In genomic region chr1:44035726-44036408, GRCh38 we compare ENCODE assay signal across 8 cellular contexts. TPM values are rescaled to one million over a fixed set of nuclear protein-coding genes. Genes with fewer than 3 reads are reported as not detected.
DNase-seq lines count a peak whose midpoint lies in the region; ATAC-seq and TF ChIP-seq lines count a peak whose summit lies in the region.

No MANE protein-coding gene starts in this region.

- peaks cover 13% of the 10 kb centered on the region for H3F3A ChIP-seq in GM23338 (replicated peaks; ENCODE audit: low read depth)

- DNase-seq in GM23338 (ENCODE audit: low spot score) (no peak), WERI-Rb-1 (peak; percentile 94), heart right ventricle (peak; percentile 38 to 49), occipital lobe (lab: John Stamatoyannopoulos, UW) (no peak), cerebellum (ENCODE audit: low spot score) (no peak)

- peaks cover 1% of the 10 kb centered on the region for H3K27me3 Mint-ChIP-seq in GM23338 (ENCODE audit: insufficient read depth, low read depth, poor library complexity)

- H2AFZ ChIP-seq in GM23338: no peak overlapping the region

- ATAC-seq in GM23338: peak; percentile 13
- ATAC-seq in heart right ventricle: peak; percentile 47 to 79 (median 62)
- ATAC-seq in GM18520 (IDR thresholded peaks at IDR 0.05; ENCODE audit: unreplicated experiment): no peak
- ATAC-seq in GM21529 (IDR thresholded peaks at IDR 0.05; ENCODE audit: unreplicated experiment): no peak

- no peaks in the 10 kb centered on the region for H3K36me3 ChIP-seq in GM23338 (ENCODE audit: insufficient read depth)
- no peaks in the 10 kb centered on the region for H3K36me3 ChIP-seq in WERI-Rb-1
- H3K36me3 ChIP-seq in heart right ventricle: no peaks in the 10 kb centered on the region
- no peaks in the 10 kb centered on the region for H3K36me3 ChIP-seq in skeletal muscle tissue (ENCODE audit: control insufficient read depth in 3 of 3, insufficient read depth in 3 of 3, low read length in 3 of 3)

- H3K9me2 ChIP-seq in GM23338 (ENCODE audit: insufficient read depth): no peaks in the 10 kb centered on the region

- no peaks in the 10 kb centered on the region for H3K9me3 Mint-ChIP-seq in GM23338

- peak overlapping the region in 1 of 3 donors; percentile 40 for H3K9ac ChIP-seq in skeletal muscle tissue (ENCODE audit: low read depth in 1 of 3, low read length in 3 of 3)

- intact Hi-C loops in heart right ventricle (cut with DNase I): loop anchor here in 8 of 10 donors (1.0 to 10.0 kb wide), 9 partner anchors 29 to 509 kb away; no protein-coding TSS in a partner anchor

- H4K20me1 ChIP-seq in GM23338 (replicated peaks; ENCODE audit: insufficient read depth): no peaks in the 10 kb centered on the region

- no peaks in the 10 kb centered on the region for H3K79me2 ChIP-seq in GM23338 (replicated peaks; ENCODE audit: insufficient read depth)

- WGBS in heart right ventricle, 2 donors: 23 to 24% methylated on average over 8 of the region's 8 CpGs

- no peaks in the 10 kb centered on the region for H3K36me3 Mint-ChIP-seq in GM23338 (ENCODE audit: low read depth)

- H3K9me3 ChIP-seq in WERI-Rb-1 (ENCODE audit: severe bottlenecking) (no peaks in the 10 kb centered on the region), heart right ventricle (no peaks in the 10 kb centered on the region), skeletal muscle tissue (ENCODE audit: control insufficient read depth in 3 of 3, low read length in 3 of 3) (no peaks in the 10 kb centered on the region)

- peaks cover 27% of the 10 kb centered on the region for H3K4me1 Mint-ChIP-seq in GM23338

- no peak overlapping the region for H3K4me2 ChIP-seq in GM23338

- H3K4me3 ChIP-seq in GM23338 (no peak overlapping the region), WERI-Rb-1 (ENCODE audit: low read depth, low read length) (no peak overlapping the region), heart right ventricle (no peak overlapping the region), skeletal muscle tissue (ENCODE audit: low read length in 3 of 3) (no peak overlapping the region)

- no peak overlapping the region for H3K27ac ChIP-seq in GM23338 (ENCODE audit: low read depth)
- H3K27ac ChIP-seq in WERI-Rb-1: peak overlapping the region; percentile 79
- H3K27ac ChIP-seq in heart right ventricle: peak overlapping the region in 9 of 10 donors; percentile 3 to 74 (median 46)
- peak overlapping the region; percentile 25 for H3K27ac ChIP-seq in skeletal muscle tissue (ENCODE audit: low read depth, low read length)

- H3K4me1 ChIP-seq in GM23338 (ENCODE audit: insufficient read depth): peaks cover 17% of the 10 kb centered on the region
- peaks cover 6 to 45% (median 28%) of the 10 kb centered on the region in 9 donors for H3K4me1 ChIP-seq in heart right ventricle
- peaks cover 32 to 43% (median 38%) of the 10 kb centered on the region in 3 donors for H3K4me1 ChIP-seq in skeletal muscle tissue (ENCODE audit: control insufficient read depth in 3 of 3, insufficient read depth in 3 of 3, low read length in 3 of 3)

- no peak overlapping the region for H3K27ac Mint-ChIP-seq in GM23338

- TF ChIP-seq CTCF in GM23338 (conservative IDR thresholded peaks at IDR 0.05; ENCODE audit: low read depth in 2 of 2) (peak; percentile 44 to 55), WERI-Rb-1 (IDR thresholded peaks at IDR 0.05; ENCODE audit: low read depth, low read length) (peak; percentile 58), heart right ventricle (IDR thresholded peaks at IDR 0.05) (peak in 2 of 9 donors; percentile 7 to 16)

- no peak overlapping the region for H3K4me3 Mint-ChIP-seq in GM23338

- 0 out of 2 replicates have a peak, but pooled peaks cover 3% of the 10 kb centered on the region for H3K27me3 ChIP-seq in GM23338 (ENCODE audit: insufficient read depth)
- H3K27me3 ChIP-seq in WERI-Rb-1 (ENCODE audit: insufficient read depth, low read depth, severe bottlenecking): no peaks in the 10 kb centered on the region
- H3K27me3 ChIP-seq in heart right ventricle: peaks cover 0 to 7% (median 0%) of the 10 kb centered on the region in 7 donors
- no peaks in the 10 kb centered on the region for H3K27me3 ChIP-seq in skeletal muscle tissue (ENCODE audit: control insufficient read depth in 3 of 3, insufficient read depth in 3 of 3, low read length in 3 of 3)

TF ChIP-seq in GM23338, 12 proteins besides CTCF, POLR2A, EP300 and RAD21:
- TF ChIP-seq CREB1 (CRISPR knock-in tag; IDR thresholded peaks at IDR 0.05; ENCODE audit: low read depth): peak; percentile 81
- TF ChIP-seq ZNF331 (CRISPR knock-in tag; IDR thresholded peaks at IDR 0.05; ENCODE audit: low read depth): no peak
- no peak for TF ChIP-seq ZNF114 (CRISPR knock-in tag; IDR thresholded peaks at IDR 0.05)
- no peak for TF ChIP-seq POLR2AphosphoS5 (IDR thresholded peaks at IDR 0.05; ENCODE audit: low read depth)
- no peak for TF ChIP-seq NANOG (IDR thresholded peaks at IDR 0.05; ENCODE audit: borderline replicate concordance)

RNA-seq across cellular contexts. Expression of gene SLC6A9, which starts 4.6 kb away (rescaled TPM):
- 14.6 and 20.0 TPM in 2 replicates for total RNA-seq in GM23338 (2014; rRNA removed; shearing (Covaris generic))
- 12.2 and 14.4 TPM in 2 replicates for polyA plus RNA-seq in GM23338 (2016; fragmentation: Nextera tagmentation; extraction: Ambion mirVana)
- 1 to 10 TPM in 5 of 10 donors, under 1 TPM in 5; 0.32 to 1.6 (median 0.91) TPM for total RNA-seq in heart right ventricle
- polyA plus RNA-seq in heart right ventricle: 1 to 10 TPM in 1 of 2 donors, under 1 TPM in 1; 0.88 to 1.7 TPM
- total RNA-seq in skeletal muscle tissue: 2.1 TPM
- 3.0 TPM for total RNA-seq in occipital lobe
- 12.3 TPM for total RNA-seq in cerebellum

RNA-seq across cellular contexts. Expression of gene CCDC24, which starts 44.5 kb away (rescaled TPM):
- 8.3 and 9.5 TPM in 2 replicates for total RNA-seq in GM23338 (2014; rRNA removed; shearing (Covaris generic))
- polyA plus RNA-seq in GM23338 (2016; fragmentation: Nextera tagmentation; extraction: Ambion mirVana) (13.4 and 17.2 TPM in 2 replicates), heart right ventricle (1 to 10 TPM; 1.1 to 3.1 TPM)
- total RNA-seq in heart right ventricle (1 to 10 TPM in 8 of 10 donors, under 1 TPM in 2; 0.55 to 3.1 (median 1.3) TPM), skeletal muscle tissue (under 0.01 TPM), occipital lobe (7.2 TPM), cerebellum (5.2 TPM)

RNA-seq across cellular contexts. Expression of gene B4GALT2, which starts 56.9 kb away (rescaled TPM):
- total RNA-seq in GM23338 (2014; rRNA removed; shearing (Covaris generic)): 52.7 and 63.1 TPM in 2 replicates
- 22.4 and 22.8 TPM in 2 replicates for polyA plus RNA-seq in GM23338 (2016; fragmentation: Nextera tagmentation; extraction: Ambion mirVana)
- total RNA-seq in heart right ventricle: 10 to 100 TPM; 31.1 to 47.0 (median 38.6) TPM
- polyA plus RNA-seq in heart right ventricle: 10 to 100 TPM; 25.4 to 50.8 TPM
- 29.7 TPM for total RNA-seq in skeletal muscle tissue
- 93.9 TPM for total RNA-seq in occipital lobe
- 59.3 TPM for total RNA-seq in cerebellum

Comparison
In these comparisons a context has a peak if more than half of its experiments do, and no peak if none do; other contexts are left out.
1. ATAC-seq: peak in GM23338 (single experiment) and heart right ventricle (8 of 8); none in GM18520 (single experiment) and GM21529 (single experiment).
2. DNase-seq: peak in WERI-Rb-1 (single experiment) and heart right ventricle (2 of 2); none in GM23338 (single experiment), occipital lobe (single experiment) and cerebellum (single experiment).